ENCODE assay signal across 1 cellular context in genomic region chr12:121424632-121424992, GRCh38.
TF ChIP-seq lines count a peak whose summit lies in the region.

No MANE protein-coding gene starts in this region.

TF ChIP-seq in GM23338, 12 proteins besides CTCF, POLR2A, EP300 and RAD21:
- TF ChIP-seq, protein P1, sequence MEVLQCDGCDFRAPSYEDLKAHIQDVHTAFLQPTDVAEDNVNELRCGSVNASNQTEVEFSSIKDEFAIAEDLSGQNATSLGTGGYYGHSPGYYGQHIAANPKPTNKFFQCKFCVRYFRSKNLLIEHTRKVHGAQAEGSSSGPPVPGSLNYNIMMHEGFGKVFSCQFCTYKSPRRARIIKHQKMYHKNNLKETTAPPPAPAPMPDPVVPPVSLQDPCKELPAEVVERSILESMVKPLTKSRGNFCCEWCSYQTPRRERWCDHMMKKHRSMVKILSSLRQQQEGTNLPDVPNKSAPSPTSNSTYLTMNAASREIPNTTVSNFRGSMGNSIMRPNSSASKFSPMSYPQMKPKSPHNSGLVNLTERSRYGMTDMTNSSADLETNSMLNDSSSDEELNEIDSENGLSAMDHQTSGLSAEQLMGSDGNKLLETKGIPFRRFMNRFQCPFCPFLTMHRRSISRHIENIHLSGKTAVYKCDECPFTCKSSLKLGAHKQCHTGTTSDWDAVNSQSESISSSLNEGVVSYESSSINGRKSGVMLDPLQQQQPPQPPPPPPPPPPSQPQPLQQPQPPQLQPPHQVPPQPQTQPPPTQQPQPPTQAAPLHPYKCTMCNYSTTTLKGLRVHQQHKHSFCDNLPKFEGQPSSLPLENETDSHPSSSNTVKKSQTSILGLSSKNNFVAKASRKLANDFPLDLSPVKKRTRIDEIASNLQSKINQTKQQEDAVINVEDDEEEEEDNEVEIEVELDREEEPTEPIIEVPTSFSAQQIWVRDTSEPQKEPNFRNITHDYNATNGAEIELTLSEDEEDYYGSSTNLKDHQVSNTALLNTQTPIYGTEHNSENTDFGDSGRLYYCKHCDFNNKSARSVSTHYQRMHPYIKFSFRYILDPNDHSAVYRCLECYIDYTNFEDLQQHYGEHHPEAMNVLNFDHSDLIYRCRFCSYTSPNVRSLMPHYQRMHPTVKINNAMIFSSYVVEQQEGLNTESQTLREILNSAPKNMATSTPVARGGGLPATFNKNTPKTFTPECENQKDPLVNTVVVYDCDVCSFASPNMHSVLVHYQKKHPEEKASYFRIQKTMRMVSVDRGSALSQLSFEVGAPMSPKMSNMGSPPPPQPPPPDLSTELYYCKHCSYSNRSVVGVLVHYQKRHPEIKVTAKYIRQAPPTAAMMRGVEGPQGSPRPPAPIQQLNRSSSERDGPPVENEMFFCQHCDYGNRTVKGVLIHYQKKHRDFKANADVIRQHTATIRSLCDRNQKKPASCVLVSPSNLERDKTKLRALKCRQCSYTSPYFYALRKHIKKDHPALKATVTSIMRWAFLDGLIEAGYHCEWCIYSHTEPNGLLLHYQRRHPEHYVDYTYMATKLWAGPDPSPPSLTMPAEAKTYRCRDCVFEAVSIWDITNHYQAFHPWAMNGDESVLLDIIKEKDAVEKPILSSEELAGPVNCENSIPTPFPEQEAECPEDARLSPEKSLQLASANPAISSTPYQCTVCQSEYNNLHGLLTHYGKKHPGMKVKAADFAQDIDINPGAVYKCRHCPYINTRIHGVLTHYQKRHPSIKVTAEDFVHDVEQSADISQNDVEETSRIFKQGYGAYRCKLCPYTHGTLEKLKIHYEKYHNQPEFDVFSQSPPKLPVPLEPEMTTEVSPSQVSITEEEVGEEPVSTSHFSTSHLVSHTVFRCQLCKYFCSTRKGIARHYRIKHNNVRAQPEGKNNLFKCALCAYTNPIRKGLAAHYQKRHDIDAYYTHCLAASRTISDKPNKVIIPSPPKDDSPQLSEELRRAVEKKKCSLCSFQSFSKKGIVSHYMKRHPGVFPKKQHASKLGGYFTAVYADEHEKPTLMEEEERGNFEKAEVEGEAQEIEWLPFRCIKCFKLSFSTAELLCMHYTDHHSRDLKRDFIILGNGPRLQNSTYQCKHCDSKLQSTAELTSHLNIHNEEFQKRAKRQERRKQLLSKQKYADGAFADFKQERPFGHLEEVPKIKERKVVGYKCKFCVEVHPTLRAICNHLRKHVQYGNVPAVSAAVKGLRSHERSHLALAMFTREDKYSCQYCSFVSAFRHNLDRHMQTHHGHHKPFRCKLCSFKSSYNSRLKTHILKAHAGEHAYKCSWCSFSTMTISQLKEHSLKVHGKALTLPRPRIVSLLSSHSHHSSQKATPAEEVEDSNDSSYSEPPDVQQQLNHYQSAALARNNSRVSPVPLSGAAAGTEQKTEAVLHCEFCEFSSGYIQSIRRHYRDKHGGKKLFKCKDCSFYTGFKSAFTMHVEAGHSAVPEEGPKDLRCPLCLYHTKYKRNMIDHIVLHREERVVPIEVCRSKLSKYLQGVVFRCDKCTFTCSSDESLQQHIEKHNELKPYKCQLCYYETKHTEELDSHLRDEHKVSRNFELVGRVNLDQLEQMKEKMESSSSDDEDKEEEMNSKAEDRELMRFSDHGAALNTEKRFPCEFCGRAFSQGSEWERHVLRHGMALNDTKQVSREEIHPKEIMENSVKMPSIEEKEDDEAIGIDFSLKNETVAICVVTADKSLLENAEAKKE (CRISPR knock-in tag; IDR thresholded peaks at IDR 0.05): no peak
- TF ChIP-seq CREB1 (CRISPR knock-in tag; IDR thresholded peaks at IDR 0.05; ENCODE audit: low read depth) (no peak), STAT1 (IDR thresholded peaks at IDR 0.05; ENCODE audit: unreplicated experiment) (no peak), POLR2AphosphoS5 (IDR thresholded peaks at IDR 0.05; ENCODE audit: low read depth) (no peak), EZH2phosphoT487 (IDR thresholded peaks at IDR 0.05; ENCODE audit: unreplicated experiment) (no peak), JUNB (IDR thresholded peaks at IDR 0.05; ENCODE audit: unreplicated experiment) (no peak), ZNF331 (CRISPR knock-in tag; IDR thresholded peaks at IDR 0.05; ENCODE audit: low read depth) (no peak), EZH2 (IDR thresholded peaks at IDR 0.05; ENCODE audit: low read depth, unreplicated experiment) (no peak), NANOG (IDR thresholded peaks at IDR 0.05; ENCODE audit: borderline replicate concordance) (no peak), ZNF114 (CRISPR knock-in tag; IDR thresholded peaks at IDR 0.05) (no peak)
- TF ChIP-seq, protein P2, sequence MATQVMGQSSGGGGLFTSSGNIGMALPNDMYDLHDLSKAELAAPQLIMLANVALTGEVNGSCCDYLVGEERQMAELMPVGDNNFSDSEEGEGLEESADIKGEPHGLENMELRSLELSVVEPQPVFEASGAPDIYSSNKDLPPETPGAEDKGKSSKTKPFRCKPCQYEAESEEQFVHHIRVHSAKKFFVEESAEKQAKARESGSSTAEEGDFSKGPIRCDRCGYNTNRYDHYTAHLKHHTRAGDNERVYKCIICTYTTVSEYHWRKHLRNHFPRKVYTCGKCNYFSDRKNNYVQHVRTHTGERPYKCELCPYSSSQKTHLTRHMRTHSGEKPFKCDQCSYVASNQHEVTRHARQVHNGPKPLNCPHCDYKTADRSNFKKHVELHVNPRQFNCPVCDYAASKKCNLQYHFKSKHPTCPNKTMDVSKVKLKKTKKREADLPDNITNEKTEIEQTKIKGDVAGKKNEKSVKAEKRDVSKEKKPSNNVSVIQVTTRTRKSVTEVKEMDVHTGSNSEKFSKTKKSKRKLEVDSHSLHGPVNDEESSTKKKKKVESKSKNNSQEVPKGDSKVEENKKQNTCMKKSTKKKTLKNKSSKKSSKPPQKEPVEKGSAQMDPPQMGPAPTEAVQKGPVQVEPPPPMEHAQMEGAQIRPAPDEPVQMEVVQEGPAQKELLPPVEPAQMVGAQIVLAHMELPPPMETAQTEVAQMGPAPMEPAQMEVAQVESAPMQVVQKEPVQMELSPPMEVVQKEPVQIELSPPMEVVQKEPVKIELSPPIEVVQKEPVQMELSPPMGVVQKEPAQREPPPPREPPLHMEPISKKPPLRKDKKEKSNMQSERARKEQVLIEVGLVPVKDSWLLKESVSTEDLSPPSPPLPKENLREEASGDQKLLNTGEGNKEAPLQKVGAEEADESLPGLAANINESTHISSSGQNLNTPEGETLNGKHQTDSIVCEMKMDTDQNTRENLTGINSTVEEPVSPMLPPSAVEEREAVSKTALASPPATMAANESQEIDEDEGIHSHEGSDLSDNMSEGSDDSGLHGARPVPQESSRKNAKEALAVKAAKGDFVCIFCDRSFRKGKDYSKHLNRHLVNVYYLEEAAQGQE (IDR thresholded peaks at IDR 0.05; ENCODE audit: unreplicated experiment): no peak
- TF ChIP-seq, protein P3, sequence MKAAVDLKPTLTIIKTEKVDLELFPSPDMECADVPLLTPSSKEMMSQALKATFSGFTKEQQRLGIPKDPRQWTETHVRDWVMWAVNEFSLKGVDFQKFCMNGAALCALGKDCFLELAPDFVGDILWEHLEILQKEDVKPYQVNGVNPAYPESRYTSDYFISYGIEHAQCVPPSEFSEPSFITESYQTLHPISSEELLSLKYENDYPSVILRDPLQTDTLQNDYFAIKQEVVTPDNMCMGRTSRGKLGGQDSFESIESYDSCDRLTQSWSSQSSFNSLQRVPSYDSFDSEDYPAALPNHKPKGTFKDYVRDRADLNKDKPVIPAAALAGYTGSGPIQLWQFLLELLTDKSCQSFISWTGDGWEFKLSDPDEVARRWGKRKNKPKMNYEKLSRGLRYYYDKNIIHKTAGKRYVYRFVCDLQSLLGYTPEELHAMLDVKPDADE (IDR thresholded peaks at IDR 0.05): no peak
TF ChIP-seq in GM23338: peak in this region for 0.
